ENCODE assay signal across 10 cellular contexts in genomic region chr15:99450896-99451358, GRCh38.
DNase-seq lines count a peak whose midpoint lies in the region; ATAC-seq, FAIRE-seq and TF ChIP-seq lines count a peak whose summit lies in the region.
"Had no signal": no experiment of that assay in that cellular context is flagged by ENCODE, and none has a peak within 500 bp of the region (broad histone marks: within the 10 kb centered on the region; RNA-seq: fewer than 3 reads in every experiment).

No MANE protein-coding gene starts in this region.

- ATAC-seq in HG03342 (IDR thresholded peaks at IDR 0.05; ENCODE audit: unreplicated experiment) (peak; percentile 41), GM21528 (IDR thresholded peaks at IDR 0.05; ENCODE audit: low FRiP score, unreplicated experiment) (no peak)
- ATAC-seq in activated CD8-positive, alpha-beta T cell treated with anti-CD3 and anti-CD28 coated beads for 36 hours = peak; percentile 79

- TF ChIP-seq POLR2A in prostate gland (IDR thresholded peaks at IDR 0.05) (no peak), uterus (IDR thresholded peaks at IDR 0.05) (no peak)

- WGBS in prostate gland = 48% methylated on average over 14 of the region's 14 CpGs

- no peaks in the 10 kb centered on the region for H3K27me3 Mint-ChIP-seq in activated CD8-positive, alpha-beta T cell treated with anti-CD3 and anti-CD28 coated beads for 36 hours

- peak; percentile 50 for FAIRE-seq in endometrium (lab: Jason Lieb, UNC)
- FAIRE-seq: pancreas had no signal

- H3K27ac Mint-ChIP-seq in activated CD8-positive, alpha-beta T cell treated with anti-CD3 and anti-CD28 coated beads for 36 hours = peak overlapping the region; percentile 55

- H3K27ac ChIP-seq in A673 (ENCODE audit: low read depth, low read length, poor library complexity, severe bottlenecking) = no peak overlapping the region
- no peak overlapping the region for H3K27ac ChIP-seq in prostate gland
- peak overlapping the region; percentile 58 to 90 for H3K27ac ChIP-seq in uterus
- H3K27ac ChIP-seq: SJSA1 had no signal

- DNase-seq in A673 (ENCODE audit: low spot score) (peak; percentile 13), prostate gland (ENCODE audit: low spot score) (peak; percentile 39), uterus (peak; percentile 76 to 88), T1000 (lab: John Stamatoyannopoulos, UW) (no peak)
- peak; percentile 90 for DNase-seq in activated CD8-positive, alpha-beta T cell treated with anti-CD3 and anti-CD28 coated beads for 36 hours

- H3K36me3 ChIP-seq in A673 (ENCODE audit: insufficient read depth, low read length, poor library complexity, severe bottlenecking) (no peaks in the 10 kb centered on the region), prostate gland (no peaks in the 10 kb centered on the region), uterus (no peaks in the 10 kb centered on the region)
- H3K36me3 ChIP-seq: pancreas, SJSA1 had no signal

- intact Hi-C loops in A673 (cut with micrococcal nuclease; ENCODE audit: unreplicated experiment) = no loop called here
- intact Hi-C loops in activated CD8-positive, alpha-beta T cell treated with anti-CD3 and anti-CD28 coated beads for 36 hours (cut with micrococcal nuclease) = no loop called here
- intact Hi-C loops in prostate gland (cut with DNase I) = loop anchor here (5.0 kb wide), 1 partner anchor 36 kb away; no protein-coding TSS in a partner anchor
- intact Hi-C loops in uterus (cut with DNase I; ENCODE audit: low total_unique reads) = no loop called here

- H3K9me3 ChIP-seq in A673 (ENCODE audit: low read depth, low read length, poor library complexity, severe bottlenecking) = no peaks in the 10 kb centered on the region
- no peaks in the 10 kb centered on the region for H3K9me3 ChIP-seq in prostate gland
- no peaks in the 10 kb centered on the region for H3K9me3 ChIP-seq in uterus
- H3K9me3 ChIP-seq: pancreas, SJSA1 had no signal

- CTCF ChIA-PET in A673 (lab: Charles Lee) = interaction anchor here (0.6 kb wide), 1 partner anchor 253 kb away, joined by 3 read pairs; no protein-coding TSS in a partner anchor
- CTCF ChIA-PET in activated CD8-positive, alpha-beta T cell treated with anti-CD3 and anti-CD28 coated beads for 36 hours (lab: Charles Lee) = interaction anchor here (1.0 to 1.5 kb wide), 3 partner anchors 9 to 155 kb away, joined by 3 read pairs; no protein-coding TSS in a partner anchor

- POLR2A ChIA-PET in A673 (lab: Charles Lee; ENCODE audit: low non-redundant PET) = no interaction called here
- POLR2A ChIA-PET in activated CD8-positive, alpha-beta T cell treated with anti-CD3 and anti-CD28 coated beads for 36 hours (lab: Charles Lee) = no interaction called here

- no peak for TF ChIP-seq CTCF in A673 (conservative IDR thresholded peaks at IDR 0.05; ENCODE audit: low read depth, low read length)
- no peak for TF ChIP-seq CTCF in activated CD8-positive, alpha-beta T cell treated with anti-CD3 and anti-CD28 coated beads for 36 hours (IDR thresholded peaks at IDR 0.05)
- TF ChIP-seq CTCF in prostate gland (IDR thresholded peaks at IDR 0.05) = no peak
- TF ChIP-seq CTCF in uterus (IDR thresholded peaks at IDR 0.05) = no peak

- H3K36me3 Mint-ChIP-seq in activated CD8-positive, alpha-beta T cell treated with anti-CD3 and anti-CD28 coated beads for 36 hours (ENCODE audit: low read depth) = no peaks in the 10 kb centered on the region

- no peaks in the 10 kb centered on the region for H3K9me3 Mint-ChIP-seq in activated CD8-positive, alpha-beta T cell treated with anti-CD3 and anti-CD28 coated beads for 36 hours

- no peak overlapping the region for H3K4me3 ChIP-seq in A673 (ENCODE audit: low read depth, low read length, poor library complexity, severe bottlenecking)
- no peak overlapping the region for H3K4me3 ChIP-seq in prostate gland
- no peak overlapping the region for H3K4me3 ChIP-seq in uterus
- H3K4me3 ChIP-seq: pancreas, SJSA1 had no signal

- BruUV-seq in A673 (replicated peaks; lab: Mats Ljungman, UMichigan) = no TSS peak

- H3K27me3 ChIP-seq in A673 (replicated peaks; ENCODE audit: insufficient read depth, low read depth, low read length, poor library complexity) (no peaks in the 10 kb centered on the region), prostate gland (replicated peaks; ENCODE audit: insufficient read depth) (no peaks in the 10 kb centered on the region), uterus (no peaks in the 10 kb centered on the region)
- H3K27me3 ChIP-seq: pancreas, SJSA1 had no signal

- H3K4me1 ChIP-seq in A673 (ENCODE audit: insufficient read depth, low read length, poor library complexity, severe bottlenecking) (no peaks in the 10 kb centered on the region), prostate gland (replicated peaks) (peaks cover 6% of the 10 kb centered on the region), uterus (peaks cover 4 to 21% of the 10 kb centered on the region in 2 donors)

- H3K4me3 Mint-ChIP-seq in activated CD8-positive, alpha-beta T cell treated with anti-CD3 and anti-CD28 coated beads for 36 hours = peak overlapping the region; percentile 52

- peaks cover 46% of the 10 kb centered on the region for H3K4me1 Mint-ChIP-seq in activated CD8-positive, alpha-beta T cell treated with anti-CD3 and anti-CD28 coated beads for 36 hours (ENCODE audit: low read depth)

Comparison
In these comparisons a context has a peak if more than half of its experiments do, and no peak if none do; other contexts are left out.
1. H3K27ac ChIP-seq: peak in uterus (2 of 2); none in A673 (single experiment) and prostate gland (0 of 2).